Comparison of ENCODE assay signal across 1 cellular context in genomic region chr4:186726440-186727148, GRCh38.
TF ChIP-seq lines count a peak whose summit lies in the region.

No MANE protein-coding gene starts in this region.

TF ChIP-seq in IMR-90, 13 proteins besides CTCF, POLR2A, EP300 and RAD21:
- TF ChIP-seq CEBPB (IDR thresholded peaks at IDR 0.05; ENCODE audit: low read depth, low read length) = peak; percentile 40; the same call in 1 of the 2 replicates
- TF ChIP-seq MAZ (IDR thresholded peaks at IDR 0.05; ENCODE audit: borderline replicate concordance, low read depth, low read length) = peak; percentile 99
- TF ChIP-seq FOS (IDR thresholded peaks at IDR 0.05; ENCODE audit: low read depth, low read length) = peak; percentile 29; the same call in 1 of the 2 replicates
- TF ChIP-seq NFE2L2 (IDR thresholded peaks at IDR 0.05; ENCODE audit: low read depth, low read length) = no peak
- no peak for TF ChIP-seq ELK1 (IDR thresholded peaks at IDR 0.05; ENCODE audit: borderline replicate concordance, low read depth, low read length)
- peak; percentile 53 for TF ChIP-seq RCOR1 (IDR thresholded peaks at IDR 0.05; ENCODE audit: insufficient replicate concordance, low read length)
- TF ChIP-seq RFX5 (IDR thresholded peaks at IDR 0.05; ENCODE audit: low read depth, low read length) = no peak
- TF ChIP-seq BHLHE40 (IDR thresholded peaks at IDR 0.05; ENCODE audit: low read depth, low read length) = peak; percentile 45; the same call in 1 of the 2 replicates
- TF ChIP-seq CHD1 (IDR thresholded peaks at IDR 0.05; ENCODE audit: low read depth, low read length) = no peak
- no peak for TF ChIP-seq USF2 (IDR thresholded peaks at IDR 0.05; ENCODE audit: low read depth, low read length)
- no peak for TF ChIP-seq MAFK (IDR thresholded peaks at IDR 0.05; ENCODE audit: low read depth, low read length)
- no peak for TF ChIP-seq MXI1 (IDR thresholded peaks at IDR 0.05; ENCODE audit: borderline replicate concordance, low read depth, low read length)
- no peak; the same call in none of the 2 replicates for TF ChIP-seq SMC3 (IDR thresholded peaks at IDR 0.05; ENCODE audit: low read depth, low read length)
